21 cellular contexts compared by ENCODE assay signal in genomic region chr11:6489338-6489737, GRCh38. TPM values are rescaled to one million over a fixed set of nuclear protein-coding genes. Genes with fewer than 3 reads are reported as not detected.
A peak's percentile ranks its signal among the peaks of the same experiment; 100 is the strongest.
DNase-seq lines count a peak whose midpoint lies in the region; ATAC-seq and TF ChIP-seq lines count a peak whose summit lies in the region.
"Had no signal": no experiment of that assay in that cellular context is flagged by ENCODE, and none has a peak within 500 bp of the region (broad histone marks: within the 10 kb centered on the region; RNA-seq: fewer than 3 reads in every experiment).

No MANE protein-coding gene starts in this region.

- H3K27ac ChIP-seq in VCaP (peak overlapping the region; percentile 64), right lobe of liver (no peak overlapping the region)

- H3K4me3 ChIP-seq in right lobe of liver, result no peak overlapping the region

- intact Hi-C loops in right lobe of liver (cut with DNase I), result no loop called here

- no peaks in the 10 kb centered on the region for H3K27me3 ChIP-seq in right lobe of liver

- no peaks in the 10 kb centered on the region for H3K27me3 Mint-ChIP-seq in activated naive CD8-positive, alpha-beta T cell
- H3K27me3 Mint-ChIP-seq in activated naive CD8-positive, alpha-beta T cell treated with anti-CD3 and anti-CD28 coated beads, Interleukin-2, amount 50 U/mL, for 24 hours, result no peaks in the 10 kb centered on the region
- H3K27me3 Mint-ChIP-seq in type B pancreatic cell, result no peaks in the 10 kb centered on the region

- no peak for TF ChIP-seq CTCF in VCaP (conservative IDR thresholded peaks at IDR 0.05)
- TF ChIP-seq CTCF in right lobe of liver (IDR thresholded peaks at IDR 0.05), result no peak
- TF ChIP-seq CTCF in type B pancreatic cell (conservative IDR thresholded peaks at IDR 0.05), result no peak

- peaks cover 0 to 23% (median 6%) of the 10 kb centered on the region in 4 donors for H3K4me1 ChIP-seq in right lobe of liver

- peak overlapping the region; percentile 34 for H3K27ac Mint-ChIP-seq in activated naive CD8-positive, alpha-beta T cell
- H3K27ac Mint-ChIP-seq in activated naive CD8-positive, alpha-beta T cell treated with anti-CD3 and anti-CD28 coated beads, Interleukin-2, amount 50 U/mL, for 24 hours, result no peak overlapping the region
- peak overlapping the region; percentile 57 for H3K27ac Mint-ChIP-seq in type B pancreatic cell

- H3K36me3 Mint-ChIP-seq in activated naive CD8-positive, alpha-beta T cell, result no peaks in the 10 kb centered on the region
- H3K36me3 Mint-ChIP-seq in activated naive CD8-positive, alpha-beta T cell treated with anti-CD3 and anti-CD28 coated beads, Interleukin-2, amount 50 U/mL, for 24 hours (ENCODE audit: low read depth), result peaks cover 17% of the 10 kb centered on the region
- no peaks in the 10 kb centered on the region for H3K36me3 Mint-ChIP-seq in type B pancreatic cell

- TF ChIP-seq POLR2A in right lobe of liver (IDR thresholded peaks at IDR 0.05), result no peak

- H3K36me3 ChIP-seq in right lobe of liver, result peaks cover 0 to 21% (median 2%) of the 10 kb centered on the region in 4 donors

- ATAC-seq in activated naive CD8-positive, alpha-beta T cell treated with anti-CD3 and anti-CD28 coated beads, Interleukin-2, amount 50 U/mL, for 24 hours, result no peak
- ATAC-seq in right lobe of liver (peak; percentile 75 to 96 (median 91)), HG03457 (IDR thresholded peaks at IDR 0.05; ENCODE audit: unreplicated experiment) (no peak)
- ATAC-seq: SK-N-SH treated with all-trans-retinoic acid at 6 μM for 48 hours had no signal

- no peaks in the 10 kb centered on the region for H3K9me3 ChIP-seq in right lobe of liver

- peaks cover 20% of the 10 kb centered on the region for H3K4me1 Mint-ChIP-seq in activated naive CD8-positive, alpha-beta T cell (ENCODE audit: low read depth)
- peaks cover 11% of the 10 kb centered on the region for H3K4me1 Mint-ChIP-seq in activated naive CD8-positive, alpha-beta T cell treated with anti-CD3 and anti-CD28 coated beads, Interleukin-2, amount 50 U/mL, for 24 hours
- H3K4me1 Mint-ChIP-seq in type B pancreatic cell (ENCODE audit: unreplicated experiment), result no peaks in the 10 kb centered on the region

- H3K4me3 Mint-ChIP-seq in activated naive CD8-positive, alpha-beta T cell, result no peak overlapping the region
- no peak overlapping the region for H3K4me3 Mint-ChIP-seq in activated naive CD8-positive, alpha-beta T cell treated with anti-CD3 and anti-CD28 coated beads, Interleukin-2, amount 50 U/mL, for 24 hours
- no peak overlapping the region for H3K4me3 Mint-ChIP-seq in type B pancreatic cell

- DNase-seq in activated naive CD8-positive, alpha-beta T cell treated with anti-CD3 and anti-CD28 coated beads, Interleukin-2, amount 50 U/mL, for 24 hours, result no peak
- DNase-seq in right lobe of liver, result no peak
- no peak for DNase-seq in type B pancreatic cell (ENCODE audit: extremely low spot score, unreplicated experiment)
- no peak for DNase-seq in stimulated activated CD4-positive, alpha-beta T cell treated with anti-CD3 and anti-CD28 coated beads, Interleukin-4, amount 100 ng/mL, for 1 hour
- DNase-seq in middle frontal gyrus (ENCODE audit: extremely low spot score, low spot score), result no peak
- DNase-seq: ACHN; AML-193; DND-41; KG1; NCI-H1048; NCI-H1694; NCI-H2107; NCI-H226; NCI-H526; NK-92 treated with Interleukin-12 subunit alpha and Interleukin-12 subunit beta, amount 100 ng/mL, for 24 hours; SHP77 treated with DMSO at 0.1 percent for 48 hours had no signal

- 43% methylated on average over 3 of the region's 3 CpGs for WGBS in right lobe of liver (ENCODE audit: insufficient coverage, low coverage, low lambda C conversion rate, missing lambda C conversion rate)

- no peaks in the 10 kb centered on the region for H3K9me3 Mint-ChIP-seq in activated naive CD8-positive, alpha-beta T cell (ENCODE audit: low read depth)
- H3K9me3 Mint-ChIP-seq in activated naive CD8-positive, alpha-beta T cell treated with anti-CD3 and anti-CD28 coated beads, Interleukin-2, amount 50 U/mL, for 24 hours, result no peaks in the 10 kb centered on the region
- no peaks in the 10 kb centered on the region for H3K9me3 Mint-ChIP-seq in type B pancreatic cell

RNA-seq across cellular contexts. Expression of gene DNHD1, which starts 7.7 kb away (rescaled TPM):
- total RNA-seq in right lobe of liver (10 to 100 TPM in 1 of 6 experiments, 1 to 10 TPM in 5; 1.9 to 10.3 (median 6.1) TPM), type B pancreatic cell (ENCODE audit: low replicate concordance) (5.6 and 9.9 TPM in 2 replicates)

RNA-seq across cellular contexts. Expression of gene TIMM10B, which starts 8.0 kb away (rescaled TPM):
- total RNA-seq in right lobe of liver, result 10 to 100 TPM; 10.3 to 33.9 (median 14.1) TPM
- 31.2 and 35.7 TPM in 2 replicates for total RNA-seq in type B pancreatic cell (ENCODE audit: low replicate concordance)

RNA-seq across cellular contexts. Expression of gene ARFIP2, which starts 8.2 kb away (rescaled TPM):
- total RNA-seq in right lobe of liver, result 10 to 100 TPM; 14.6 to 33.3 (median 23.1) TPM
- total RNA-seq in type B pancreatic cell (ENCODE audit: low replicate concordance), result 60.9 and 77.3 TPM in 2 replicates

RNA-seq across cellular contexts. Expression of gene TRIM3, which starts 15.6 kb away (rescaled TPM):
- total RNA-seq in right lobe of liver (1 to 10 TPM; 5.0 to 8.9 (median 6.7) TPM), type B pancreatic cell (ENCODE audit: low replicate concordance) (15.6 and 22.9 TPM in 2 replicates)

RNA-seq across cellular contexts. Expression of gene HPX, which starts 48.6 kb away (rescaled TPM):
- total RNA-seq in right lobe of liver (1,000 to 10,000 TPM; 3,555 to 5,250 (median 4,456) TPM), type B pancreatic cell (ENCODE audit: low replicate concordance) (1.5 and 1.9 TPM in 2 replicates)
- total RNA-seq: M059J had no signal

Comparison
In these comparisons a context has a peak if more than half of its experiments do, and no peak if none do; other contexts are left out.
1. ATAC-seq: peak in right lobe of liver (4 of 4); none in activated naive CD8-positive, alpha-beta T cell treated with anti-CD3 and anti-CD28 coated beads, Interleukin-2, amount 50 U/mL, for 24 hours (single experiment) and HG03457 (single experiment).